In the genomic region with DNA sequence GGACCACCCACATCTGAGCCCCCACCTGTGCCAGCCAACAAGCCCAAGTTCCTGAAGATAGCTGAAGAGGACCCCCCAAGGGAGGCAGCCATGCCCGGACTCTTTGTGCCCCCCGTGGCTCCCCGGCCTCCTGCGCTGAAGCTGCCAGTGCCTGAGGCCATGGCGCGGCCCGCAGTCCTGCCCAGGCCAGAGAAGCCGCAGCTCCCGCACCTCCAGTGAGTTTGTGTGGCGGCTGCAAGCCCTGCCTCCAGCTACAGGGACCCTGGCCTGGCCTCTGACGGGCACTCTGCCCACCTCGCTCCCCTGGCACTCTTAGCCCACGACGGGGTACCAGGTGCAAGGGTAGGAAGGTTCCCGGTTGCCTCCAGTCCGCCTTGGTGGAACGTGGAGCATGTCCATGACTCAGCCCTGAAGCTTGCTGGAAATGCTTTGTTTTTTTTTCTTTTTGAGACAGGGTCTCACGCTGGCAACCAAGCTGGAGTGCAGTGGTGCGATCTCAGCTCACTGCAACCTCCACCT, we compare ENCODE assay signal across 19 cellular contexts. TPM values are rescaled to one million over a fixed set of nuclear protein-coding genes. Genes with fewer than 3 reads are reported as not detected.
DNase-seq lines count a peak whose midpoint lies in the region; ATAC-seq, FAIRE-seq and TF ChIP-seq lines count a peak whose summit lies in the region.
"Had no signal": no experiment of that assay in that cellular context is flagged by ENCODE, and none has a peak within 500 bp of the region (broad histone marks: within the 10 kb centered on the region; RNA-seq: fewer than 3 reads in every experiment).

No MANE protein-coding gene starts in this region.

- H3K79me1 ChIP-seq in neuronal stem cell (ENCODE audit: low read depth, low read length) = peaks cover 5% of the 10 kb centered on the region

- H3K36me3 ChIP-seq in BLaER1 treated with 17β-estradiol and CSF1 and Interleukin-3, amounts not matched to agents 10 nM and 100 nM = peaks cover 54 to 100% (median 91%) of the 10 kb centered on the region in 11 experiments
- H3K36me3 ChIP-seq in neuronal stem cell (replicated peaks in 1 of 2; ENCODE audit: control insufficient read depth in 2 of 2, insufficient read depth in 2 of 2, low read length in 2 of 2) = peaks cover 40 to 89% of the 10 kb centered on the region in 2 donors

- H4K8ac ChIP-seq in neuronal stem cell (ENCODE audit: low read depth, low read length) = no peak overlapping the region

- no peak for FAIRE-seq in GM12891 (lab: Jason Lieb, UNC)
- FAIRE-seq: D721Med had no signal

- peaks cover 54 to 65% (median 56%) of the 10 kb centered on the region in 10 experiments for H3K4me1 ChIP-seq in BLaER1 treated with 17β-estradiol and CSF1 and Interleukin-3, amounts not matched to agents 10 nM and 100 nM
- H3K4me1 ChIP-seq in neuronal stem cell (ENCODE audit: control insufficient read depth in 2 of 2, insufficient read depth in 1 of 2, low read depth in 1 of 2, low read length in 2 of 2) = no peaks in the 10 kb centered on the region
- H3K4me1 ChIP-seq: parathyroid adenoma, SJCRH30 had no signal

- no peak overlapping the region for H2AFZ ChIP-seq in neuronal stem cell (ENCODE audit: low read length)
- H2AFZ ChIP-seq: parathyroid adenoma had no signal

- no peak overlapping the region for H3K4me3 ChIP-seq in BLaER1 treated with 17β-estradiol and CSF1 and Interleukin-3, amounts not matched to agents 10 nM and 100 nM
- H3K4me3 ChIP-seq in coronary artery (no peak overlapping the region), neuronal stem cell (ENCODE audit: low read length in 2 of 2) (no peak overlapping the region)
- H3K4me3 ChIP-seq: SJCRH30, tibial nerve had no signal

- H3K4ac ChIP-seq in neuronal stem cell (ENCODE audit: low read length) = no peak overlapping the region

- no peak for TF ChIP-seq POLR2A in GM12891 (IDR thresholded peaks at IDR 0.05; ENCODE audit: low read depth, low read length)

- no CpG with 5 or more reads among the region's 19 CpGs for WGBS in neuronal stem cell (ENCODE audit: extremely low coverage in 2 of 2, insufficient read length in 2 of 2, insufficient replicate concordance in 1 of 2), 2 donors

- H3K27me3 ChIP-seq in BLaER1 treated with 17β-estradiol and CSF1 and Interleukin-3, amounts not matched to agents 10 nM and 100 nM = peaks cover 0 to 13% (median 0%) of the 10 kb centered on the region in 11 experiments; a peak in 3 of 22 replicates
- no peaks in the 10 kb centered on the region for H3K27me3 ChIP-seq in neuronal stem cell (ENCODE audit: control insufficient read depth in 3 of 3, insufficient read depth in 3 of 3, low read depth in 1 of 3, low read length in 3 of 3)
- H3K27me3 ChIP-seq: SJCRH30, tibial nerve had no signal

- peak overlapping the region; percentile 85 for H3K23ac ChIP-seq in neuronal stem cell (ENCODE audit: low read depth, low read length, poor library complexity)

- H3K9me3 ChIP-seq in BLaER1 treated with 17β-estradiol and CSF1 and Interleukin-3, amounts not matched to agents 10 nM and 100 nM (replicated peaks in 1 of 11) = no peaks in the 10 kb centered on the region
- no peaks in the 10 kb centered on the region for H3K9me3 ChIP-seq in neuronal stem cell (replicated peaks in 1 of 2; ENCODE audit: control insufficient read depth in 2 of 2, insufficient read depth in 1 of 2, low read depth in 1 of 2, low read length in 2 of 2)
- H3K9me3 ChIP-seq: SJCRH30, tibial nerve had no signal

- no peak for TF ChIP-seq CTCF in coronary artery (IDR thresholded peaks at IDR 0.05)

- H4K20me1 ChIP-seq in BLaER1 treated with 17β-estradiol and CSF1 and Interleukin-3, amounts not matched to agents 10 nM and 100 nM = peaks cover 76 to 100% (median 100%) of the 10 kb centered on the region in 11 experiments

- peak; percentile 2 for DNase-seq in GM12891 (ENCODE audit: insufficient read length, low spot score)
- peak; percentile 63 for DNase-seq in coronary artery (ENCODE audit: low spot score)
- no peak for DNase-seq in neuronal stem cell (ENCODE audit: low spot score)
- no peak for DNase-seq in DMS79 treated with DMSO at 0.1 percent for 48 hours (lab: John Stamatoyannopoulos, UW)
- no peak for DNase-seq in HT-29 (ENCODE audit: low spot score)
- DNase-seq: AML-193; amniotic stem cell; mammary epithelial cell; naive B cell; NCI-H1417; NCI-H2171; SJCRH30; stimulated activated CD4-positive, alpha-beta T cell treated with anti-CD3 and anti-CD28 coated beads, Interleukin-2, amount 100 ng/mL, for 24 hours; stimulated activated naive CD4-positive, alpha-beta T cell treated with Interleukin-2 at 50 U/mL for 16 hours had no signal

- ATAC-seq in HG03097 (IDR thresholded peaks at IDR 0.05; ENCODE audit: low FRiP score, unreplicated experiment) = no peak

- peak overlapping the region; percentile 23 to 97 (median 92); a peak in 17 of 22 replicates for H3K4me2 ChIP-seq in BLaER1 treated with 17β-estradiol and CSF1 and Interleukin-3, amounts not matched to agents 10 nM and 100 nM
- H3K4me2 ChIP-seq in neuronal stem cell (ENCODE audit: insufficient read depth, low read length, poor library complexity, severe bottlenecking) = no peak overlapping the region

- H2BK12ac ChIP-seq in neuronal stem cell (ENCODE audit: low read length) = no peak overlapping the region

- no peak overlapping the region for H3K18ac ChIP-seq in neuronal stem cell (ENCODE audit: low read length)

- H3K14ac ChIP-seq in neuronal stem cell (ENCODE audit: low read length) = no peak overlapping the region

- no peak overlapping the region for H2BK5ac ChIP-seq in neuronal stem cell (ENCODE audit: low read length)

- H3K27ac ChIP-seq in BLaER1 treated with 17β-estradiol and CSF1 and Interleukin-3, amounts not matched to agents 10 nM and 100 nM = no peak overlapping the region
- no peak overlapping the region for H3K27ac ChIP-seq in coronary artery
- no peak overlapping the region for H3K27ac ChIP-seq in neuronal stem cell (replicated peaks; ENCODE audit: low read length)
- H3K27ac ChIP-seq: parathyroid adenoma, SJCRH30, tibial nerve had no signal

- no peak overlapping the region for H2BK15ac ChIP-seq in neuronal stem cell (ENCODE audit: low read length)

- no peak overlapping the region for H2BK120ac ChIP-seq in neuronal stem cell (ENCODE audit: low read depth, low read length)

- no peak overlapping the region for H3K9ac ChIP-seq in BLaER1 treated with 17β-estradiol and CSF1 and Interleukin-3, amounts not matched to agents 10 nM and 100 nM
- no peak overlapping the region for H3K9ac ChIP-seq in neuronal stem cell (ENCODE audit: low read depth, low read length, poor library complexity)
- H3K9ac ChIP-seq: parathyroid adenoma had no signal

- H4K91ac ChIP-seq in neuronal stem cell (ENCODE audit: low read depth, low read length, poor library complexity) = no peak overlapping the region

- H2AK5ac ChIP-seq in neuronal stem cell (ENCODE audit: low read depth, low read length) = no peak overlapping the region

TF ChIP-seq in GM12891, 5 proteins besides CTCF, POLR2A, EP300 and RAD21:
- TF ChIP-seq POLR2AphosphoS5 (IDR thresholded peaks at IDR 0.05; ENCODE audit: low read depth, low read length) = no peak
- no peak for TF ChIP-seq SPI1 (IDR thresholded peaks at IDR 0.05; ENCODE audit: low read depth, low read length)
- TF ChIP-seq POU2F2 (IDR thresholded peaks at IDR 0.05; ENCODE audit: low read depth, low read length) = no peak
- TF ChIP-seq PAX5 (IDR thresholded peaks at IDR 0.05; ENCODE audit: insufficient read depth, low read length, severe bottlenecking) = no peak
- no peak for TF ChIP-seq TAF1 (IDR thresholded peaks at IDR 0.05; ENCODE audit: low read depth, low read length)

RNA-seq across cellular contexts. Expression of a gene that starts 13.7 kb away (rescaled TPM):
- 112 TPM for polyA plus RNA-seq in GM12891 (2012; ENCODE audit: low read depth, missing spikeins)
- 169 TPM for polyA plus RNA-seq in neuronal stem cell (2013, experiment 1 of 2)
- 159 TPM for polyA plus RNA-seq in neuronal stem cell (2013, experiment 2 of 2)
- total RNA-seq in HT-29 (2014; rRNA removed; shearing (Covaris generic)) = 125 and 167 TPM in 2 replicates

RNA-seq across cellular contexts. Expression of a gene that starts 37.1 kb away (rescaled TPM):
- 26.2 TPM for polyA plus RNA-seq in GM12891 (2012; ENCODE audit: low read depth, missing spikeins)
- polyA plus RNA-seq in neuronal stem cell (2013, experiment 1 of 2) = 8.1 TPM
- 8.7 TPM for polyA plus RNA-seq in neuronal stem cell (2013, experiment 2 of 2)
- total RNA-seq in HT-29 (2014; rRNA removed; shearing (Covaris generic)) = 122 and 166 TPM in 2 replicates

Comparison
In these comparisons a context has a peak if more than half of its experiments do, and no peak if none do; other contexts are left out.
1. DNase-seq: peak in GM12891 (single experiment) and coronary artery (single experiment); none in neuronal stem cell (single experiment), DMS79 treated with DMSO at 0.1 percent for 48 hours (single experiment) and HT-29 (single experiment).